Comparison of ENCODE assay signal across 9 cellular contexts in the genomic region with DNA sequence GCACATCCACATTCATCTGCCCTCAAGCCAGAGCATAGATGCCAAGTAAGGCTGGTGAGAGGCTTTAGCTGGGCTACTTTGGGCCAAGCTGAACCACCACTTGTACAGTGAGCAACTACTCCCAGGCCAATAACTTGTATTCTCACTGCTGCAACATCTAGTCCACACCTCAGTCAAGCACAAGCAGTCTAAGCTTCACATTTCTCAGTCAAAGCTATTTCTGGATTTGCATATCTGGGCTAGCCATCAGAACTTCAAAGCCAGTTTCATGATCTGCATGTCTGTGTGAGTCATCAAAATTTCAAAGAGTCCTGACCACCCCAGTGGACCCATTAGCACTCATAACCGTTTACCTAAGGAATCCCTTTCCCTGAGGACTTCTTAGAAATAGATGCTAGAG.
DNase-seq lines count a peak whose midpoint lies in the region; ATAC-seq and TF ChIP-seq lines count a peak whose summit lies in the region.
"Had no signal": no experiment of that assay in that cellular context is flagged by ENCODE, and none has a peak within 500 bp of the region (broad histone marks: within the 10 kb centered on the region; RNA-seq: fewer than 3 reads in every experiment).

No MANE protein-coding gene starts in this region.

- no peak overlapping the region for H2AFZ ChIP-seq in PC-3 (ENCODE audit: low read length)

- CTCF ChIA-PET in WTC11 (lab: Charles Lee) = interaction anchor here (1.0 to 2.8 kb wide), 4 partner anchors 8 to 274 kb away, joined by 3 to 15 read pairs (median 4); no protein-coding TSS in a partner anchor
- CTCF ChIA-PET in PC-3 (lab: Charles Lee) = no interaction called here

- no peak for TF ChIP-seq POLR2A in esophagus squamous epithelium (IDR thresholded peaks at IDR 0.05)

- peak overlapping the region in 2 of 4 donors; percentile 10 to 30 for H3K27ac ChIP-seq in esophagus squamous epithelium
- H3K27ac ChIP-seq in PC-3 (ENCODE audit: low read length) = no peak overlapping the region

- H3K79me2 ChIP-seq in PC-3 (ENCODE audit: low read length) = no peaks in the 10 kb centered on the region

- H3K4me1 ChIP-seq in esophagus squamous epithelium (no peaks in the 10 kb centered on the region), PC-3 (ENCODE audit: insufficient read depth, low read length) (no peaks in the 10 kb centered on the region)

- no peaks in the 10 kb centered on the region for H3K36me3 Mint-ChIP-seq in WTC11
- H3K36me3 Mint-ChIP-seq in glutamatergic neuron (ENCODE audit: unreplicated experiment) = no peaks in the 10 kb centered on the region

- H3K9me3 Mint-ChIP-seq in WTC11 (no peaks in the 10 kb centered on the region), glutamatergic neuron (ENCODE audit: unreplicated experiment) (no peaks in the 10 kb centered on the region)
- H3K9me3 Mint-ChIP-seq: activated T-cell treated with anti-CD3 and anti-CD28 coated beads, Interleukin-2, amount 50 U/mL, for 4 hours had no signal

- H3K4me1 Mint-ChIP-seq in WTC11 (peaks cover 17% of the 10 kb centered on the region), glutamatergic neuron (ENCODE audit: low read depth, unreplicated experiment) (peaks cover 14% of the 10 kb centered on the region)

- peak; percentile 61 for ATAC-seq in GM18520 (IDR thresholded peaks at IDR 0.05; ENCODE audit: unreplicated experiment)
- peak; percentile 55 for ATAC-seq in HG02852 (IDR thresholded peaks at IDR 0.05; ENCODE audit: unreplicated experiment)
- peak; percentile 39 for ATAC-seq in WTC11
- no peak for ATAC-seq in PC-3
- ATAC-seq: activated T-cell treated with anti-CD3 and anti-CD28 coated beads, Interleukin-2, amount 50 U/mL, for 4 hours had no signal

- H3K27me3 ChIP-seq in esophagus squamous epithelium = no peaks in the 10 kb centered on the region
- H3K27me3 ChIP-seq in PC-3 (ENCODE audit: low read length) = no peaks in the 10 kb centered on the region

- no peaks in the 10 kb centered on the region for H3K9me2 ChIP-seq in PC-3 (replicated peaks; ENCODE audit: low read length)

- no peaks in the 10 kb centered on the region for H3K9me3 ChIP-seq in esophagus squamous epithelium
- no peaks in the 10 kb centered on the region for H3K9me3 ChIP-seq in PC-3 (ENCODE audit: low read length)

- H4K20me1 ChIP-seq in PC-3 (ENCODE audit: low read length) = no peaks in the 10 kb centered on the region

- TF ChIP-seq CTCF in WTC11 (IDR thresholded peaks at IDR 0.05) (no peak), glutamatergic neuron (IDR thresholded peaks at IDR 0.05; ENCODE audit: partially characterized antibody, unreplicated experiment) (no peak), esophagus squamous epithelium (IDR thresholded peaks at IDR 0.05) (no peak), PC-3 (conservative IDR thresholded peaks at IDR 0.05; ENCODE audit: low read depth, low read length) (no peak)

- H3K9ac ChIP-seq in PC-3 (ENCODE audit: low read length) = no peak overlapping the region

- H3K27me3 Mint-ChIP-seq in WTC11 (ENCODE audit: low read depth) (no peaks in the 10 kb centered on the region; the same call in 1 of the 2 replicates), glutamatergic neuron (ENCODE audit: unreplicated experiment) (no peaks in the 10 kb centered on the region)

- H3K27ac Mint-ChIP-seq in WTC11 = no peak overlapping the region
- H3K27ac Mint-ChIP-seq in glutamatergic neuron (ENCODE audit: unreplicated experiment) = no peak overlapping the region

- intact Hi-C loops in esophagus squamous epithelium (cut with DNase I) (no loop called here), PC-3 (cut with micrococcal nuclease) (no loop called here)

- BruUV-seq in PC-3 (replicated peaks; lab: Mats Ljungman, UMichigan) = no TSS peak

- POLR2A ChIA-PET in WTC11 (lab: Charles Lee) = no interaction called here
- POLR2A ChIA-PET in PC-3 (lab: Charles Lee; ENCODE audit: unreplicated experiment) = no interaction called here

- DNase-seq in WTC11 (ENCODE audit: low spot score) (no peak), kidney tubule cell (ENCODE audit: low spot score) (peak; percentile 55), glutamatergic neuron (no peak), esophagus squamous epithelium (lab: John Stamatoyannopoulos, UW) (no peak), PC-3 (no peak), amygdala (lab: John Stamatoyannopoulos, UW) (no peak)
- DNase-seq: activated T-cell treated with anti-CD3 and anti-CD28 coated beads, Interleukin-2, amount 50 U/mL, for 4 hours had no signal

- H3K4me3 Mint-ChIP-seq in WTC11 = no peak overlapping the region
- H3K4me3 Mint-ChIP-seq in glutamatergic neuron (ENCODE audit: unreplicated experiment) = no peak overlapping the region
- H3K4me3 Mint-ChIP-seq: activated T-cell treated with anti-CD3 and anti-CD28 coated beads, Interleukin-2, amount 50 U/mL, for 4 hours had no signal

- H3K4me2 ChIP-seq in PC-3 (ENCODE audit: low read length) = no peak overlapping the region

- H3K4me3 ChIP-seq in esophagus squamous epithelium (no peak overlapping the region), PC-3 (ENCODE audit: low read length) (no peak overlapping the region)

- H3K36me3 ChIP-seq in esophagus squamous epithelium (peaks cover 0 to 99% (median 5%) of the 10 kb centered on the region in 3 donors), PC-3 (ENCODE audit: low read depth, low read length) (no peaks in the 10 kb centered on the region; the same call in 1 of the 2 replicates)

- no peaks in the 10 kb centered on the region for H3F3A ChIP-seq in PC-3 (ENCODE audit: low read length, unreplicated experiment)

- 0 to 15% methylated on average over 1 of the region's 1 CpG for WGBS in esophagus squamous epithelium, 2 donors

TF ChIP-seq in WTC11, 78 proteins besides CTCF, POLR2A, EP300 and RAD21 (continues in another document):
- TF ChIP-seq IRF2 (CRISPR knock-in tag; IDR thresholded peaks at IDR 0.05; ENCODE audit: borderline replicate concordance, low read depth) = no peak
- TF ChIP-seq AFF4 (CRISPR knock-in tag; IDR thresholded peaks at IDR 0.05; ENCODE audit: borderline replicate concordance) = no peak
- no peak for TF ChIP-seq FOXJ3 (CRISPR knock-in tag; IDR thresholded peaks at IDR 0.05; ENCODE audit: borderline replicate concordance)
- TF ChIP-seq, protein P1, sequence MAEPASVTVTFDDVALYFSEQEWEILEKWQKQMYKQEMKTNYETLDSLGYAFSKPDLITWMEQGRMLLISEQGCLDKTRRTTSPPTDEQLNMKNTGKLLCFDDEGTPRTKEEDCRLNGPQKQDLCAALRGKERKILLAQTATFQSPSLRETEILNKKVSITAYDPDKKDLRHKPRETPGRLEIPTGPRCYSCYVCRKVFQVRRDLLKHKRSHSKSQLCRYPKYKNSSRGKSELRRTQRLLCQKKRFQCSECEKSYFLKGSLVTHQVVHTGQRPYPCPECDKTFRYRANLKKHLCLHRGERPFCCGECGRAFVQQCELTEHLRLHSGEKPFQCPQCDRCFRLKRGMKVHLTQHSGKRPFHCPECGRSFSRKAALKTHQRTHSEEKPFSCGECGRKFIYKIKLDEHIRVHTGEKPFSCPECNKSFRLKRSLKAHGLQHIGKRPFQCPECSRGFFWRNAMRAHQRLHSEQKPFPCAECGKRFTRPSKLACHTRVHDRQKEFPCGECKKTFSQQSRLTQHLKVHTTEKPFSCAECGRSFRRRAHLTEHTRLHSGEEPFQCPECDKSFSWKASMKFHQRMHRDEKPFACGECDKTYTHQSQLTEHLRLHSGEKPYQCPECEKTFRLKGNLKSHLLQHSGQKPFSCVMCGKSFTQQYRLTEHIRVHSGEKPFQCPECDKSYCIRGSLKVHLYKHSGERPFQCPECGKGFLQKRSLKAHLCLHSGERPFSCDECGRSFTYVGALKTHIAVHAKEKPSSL (CRISPR knock-in tag; conservative IDR thresholded peaks at IDR 0.05) = no peak
- no peak for TF ChIP-seq EMX1 (CRISPR knock-in tag; IDR thresholded peaks at IDR 0.05)
